1 cellular context compared by ENCODE assay signal in genomic region chr17:83109793-83110645, GRCh38.
TF ChIP-seq lines count a peak whose summit lies in the region.

No MANE protein-coding gene starts in this region.

TF ChIP-seq in SK-N-SH, 30 proteins besides CTCF, POLR2A, EP300 and RAD21 (continued from another document):
- TF ChIP-seq, protein P1, sequence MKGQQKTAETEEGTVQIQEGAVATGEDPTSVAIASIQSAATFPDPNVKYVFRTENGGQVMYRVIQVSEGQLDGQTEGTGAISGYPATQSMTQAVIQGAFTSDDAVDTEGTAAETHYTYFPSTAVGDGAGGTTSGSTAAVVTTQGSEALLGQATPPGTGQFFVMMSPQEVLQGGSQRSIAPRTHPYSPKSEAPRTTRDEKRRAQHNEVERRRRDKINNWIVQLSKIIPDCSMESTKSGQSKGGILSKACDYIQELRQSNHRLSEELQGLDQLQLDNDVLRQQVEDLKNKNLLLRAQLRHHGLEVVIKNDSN (IDR thresholded peaks at IDR 0.05; ENCODE audit: borderline replicate concordance, low read depth), result no peak
- TF ChIP-seq, protein P2, sequence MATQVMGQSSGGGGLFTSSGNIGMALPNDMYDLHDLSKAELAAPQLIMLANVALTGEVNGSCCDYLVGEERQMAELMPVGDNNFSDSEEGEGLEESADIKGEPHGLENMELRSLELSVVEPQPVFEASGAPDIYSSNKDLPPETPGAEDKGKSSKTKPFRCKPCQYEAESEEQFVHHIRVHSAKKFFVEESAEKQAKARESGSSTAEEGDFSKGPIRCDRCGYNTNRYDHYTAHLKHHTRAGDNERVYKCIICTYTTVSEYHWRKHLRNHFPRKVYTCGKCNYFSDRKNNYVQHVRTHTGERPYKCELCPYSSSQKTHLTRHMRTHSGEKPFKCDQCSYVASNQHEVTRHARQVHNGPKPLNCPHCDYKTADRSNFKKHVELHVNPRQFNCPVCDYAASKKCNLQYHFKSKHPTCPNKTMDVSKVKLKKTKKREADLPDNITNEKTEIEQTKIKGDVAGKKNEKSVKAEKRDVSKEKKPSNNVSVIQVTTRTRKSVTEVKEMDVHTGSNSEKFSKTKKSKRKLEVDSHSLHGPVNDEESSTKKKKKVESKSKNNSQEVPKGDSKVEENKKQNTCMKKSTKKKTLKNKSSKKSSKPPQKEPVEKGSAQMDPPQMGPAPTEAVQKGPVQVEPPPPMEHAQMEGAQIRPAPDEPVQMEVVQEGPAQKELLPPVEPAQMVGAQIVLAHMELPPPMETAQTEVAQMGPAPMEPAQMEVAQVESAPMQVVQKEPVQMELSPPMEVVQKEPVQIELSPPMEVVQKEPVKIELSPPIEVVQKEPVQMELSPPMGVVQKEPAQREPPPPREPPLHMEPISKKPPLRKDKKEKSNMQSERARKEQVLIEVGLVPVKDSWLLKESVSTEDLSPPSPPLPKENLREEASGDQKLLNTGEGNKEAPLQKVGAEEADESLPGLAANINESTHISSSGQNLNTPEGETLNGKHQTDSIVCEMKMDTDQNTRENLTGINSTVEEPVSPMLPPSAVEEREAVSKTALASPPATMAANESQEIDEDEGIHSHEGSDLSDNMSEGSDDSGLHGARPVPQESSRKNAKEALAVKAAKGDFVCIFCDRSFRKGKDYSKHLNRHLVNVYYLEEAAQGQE (IDR thresholded peaks at IDR 0.05; ENCODE audit: low read depth, low read length), result peak; percentile 88
- TF ChIP-seq SMC3 (IDR thresholded peaks at IDR 0.05; ENCODE audit: low read depth, low read length) (no peak), EZH2phosphoT487 (IDR thresholded peaks at IDR 0.05; ENCODE audit: borderline replicate concordance, low read depth) (no peak), FOXJ3 (CRISPR knock-in tag; IDR thresholded peaks at IDR 0.05) (peak; percentile 52; the same call in 1 of the 2 replicates)
